ENCODE assay signal across 31 cellular contexts in the genomic region with DNA sequence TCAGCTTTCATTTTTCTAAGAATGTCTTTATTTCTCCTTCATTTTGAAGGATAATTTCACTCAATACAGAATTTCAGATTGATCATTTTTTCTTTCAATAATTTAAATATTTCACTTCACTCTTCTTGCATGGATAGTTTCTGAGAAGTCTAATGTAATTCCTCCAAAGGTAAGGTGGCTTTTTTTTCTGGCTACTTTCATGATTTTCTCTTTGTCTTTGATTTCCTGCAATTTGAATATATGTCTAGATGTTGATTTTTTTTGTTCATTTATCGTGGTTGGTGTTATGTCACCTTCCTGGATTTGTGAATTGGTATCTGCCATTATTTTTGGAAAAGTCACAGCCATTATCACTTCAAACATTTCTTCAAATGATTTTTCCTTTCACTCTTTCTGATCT. TPM values are rescaled to one million over a fixed set of nuclear protein-coding genes. Genes with fewer than 3 reads are reported as not detected.
"Had no signal": no experiment of that assay in that cellular context is flagged by ENCODE, and none has a peak within 500 bp of the region (broad histone marks: within the 10 kb centered on the region; RNA-seq: fewer than 3 reads in every experiment).

No MANE protein-coding gene starts in this region.

- H3K9ac ChIP-seq: neural progenitor cell, parathyroid adenoma had no signal

- ATAC-seq: natural killer cell; psoas muscle; right cardiac atrium; sciatic nerve; stimulated activated memory B cell treated with anti-CD40 and anti-IgM and Interleukin-4, amounts not matched to agents 10 μg/mL and 1 μg/mL and 100 μg/mL, for 72 hours; stimulated activated naive CD8-positive, alpha-beta T cell treated with anti-CD3 and anti-CD28 coated beads, Interleukin-15, amount 100 ng/mL, for 72 hours; stimulated activated naive CD8-positive, alpha-beta T cell treated with anti-CD3 and anti-CD28 coated beads, Interleukin-15, Interleukin-2, amounts not matched to agents 100 U/mL and 50 U/mL, for 24 hours; upper lobe of right lung had no signal

- H3K4me1 ChIP-seq: neural progenitor cell, psoas muscle, testis, upper lobe of right lung, uterus had no signal

- H3K9me3 ChIP-seq: ovary, testis, upper lobe of right lung, uterus had no signal

- H3K36me3 Mint-ChIP-seq: neural progenitor cell, type B pancreatic cell had no signal

- H3K36me3 ChIP-seq: neural progenitor cell, ovary, spleen, suprapubic skin, tibial artery, transverse colon, upper lobe of right lung, uterus had no signal

- H3K4me3 ChIP-seq: neural progenitor cell, ovary, psoas muscle, skin epidermis, smooth muscle cell, spleen, suprapubic skin, testis, tibial artery, transverse colon, upper lobe of right lung, uterus had no signal

- H2AFZ ChIP-seq: neural progenitor cell, parathyroid adenoma had no signal

- H3K27me3 Mint-ChIP-seq: progenitor cell of endocrine pancreas; stimulated activated memory B cell treated with anti-CD40 and anti-IgM and Interleukin-4, amounts not matched to agents 10 μg/mL and 1 μg/mL and 100 μg/mL, for 72 hours; stimulated activated naive CD8-positive, alpha-beta T cell treated with anti-CD3 and anti-CD28 coated beads, Interleukin-15, amount 100 ng/mL, for 72 hours had no signal

- H3K4me3 Mint-ChIP-seq: natural killer cell; nephron; neural progenitor cell; stimulated activated memory B cell treated with anti-CD40 and anti-IgM and Interleukin-4, amounts not matched to agents 10 μg/mL and 1 μg/mL and 100 μg/mL, for 72 hours; stimulated activated naive CD8-positive, alpha-beta T cell treated with anti-CD3 and anti-CD28 coated beads, Interleukin-15, amount 100 ng/mL, for 72 hours; type B pancreatic cell had no signal

- H3K27ac ChIP-seq: neural progenitor cell, ovary, parathyroid adenoma, psoas muscle, skin epidermis, spleen, suprapubic skin, tibial artery, transverse colon, upper lobe of right lung, uterus had no signal

- H3K79me2 ChIP-seq: parathyroid adenoma had no signal

- DNase-seq: natural killer cell; occipital lobe; ovary; posterior cingulate gyrus; psoas muscle; right cardiac atrium; spleen; stimulated activated CD4-positive, alpha-beta T cell treated with anti-CD3 and anti-CD28 coated beads, Interleukin-12 subunit alpha, Interleukin-12 subunit beta, amount 100 ng/mL, for 4 hours; stimulated activated CD4-positive, alpha-beta T cell treated with anti-CD3 and anti-CD28 coated beads, Interleukin-1b, Interleukin-23, amount 100 ng/mL, for 48 hours; stimulated activated CD4-positive, alpha-beta T cell treated with anti-CD3 and anti-CD28 coated beads, Interleukin-4, amount 100 ng/mL, for 1 hour; stimulated activated CD4-positive, alpha-beta T cell treated with anti-CD3 and anti-CD28 coated beads, Interleukin-4, amount 100 ng/mL, for 4 hours; stimulated activated CD8-positive, alpha-beta memory T cell treated with anti-CD3 and anti-CD28 coated beads, Interleukin-4, amount 100 ng/mL, for 48 hours; stimulated activated naive CD4-positive, alpha-beta T cell; stimulated activated naive CD8-positive, alpha-beta T cell treated with anti-CD3 and anti-CD28 coated beads, Interleukin-15, amount 100 ng/mL, for 72 hours; stimulated activated naive CD8-positive, alpha-beta T cell treated with anti-CD3 and anti-CD28 coated beads, Interleukin-15, Interleukin-2, amounts not matched to agents 100 U/mL and 50 U/mL, for 24 hours; substantia nigra; testis; tibial artery; transverse colon; upper lobe of right lung; uterus had no signal

- H3K27me3 ChIP-seq: neural progenitor cell, ovary, spleen, suprapubic skin, testis, tibial artery, transverse colon, upper lobe of right lung, uterus had no signal

- H3K4me2 ChIP-seq: neural progenitor cell, smooth muscle cell had no signal

- H3K27ac Mint-ChIP-seq: natural killer cell; nephron; neural progenitor cell; progenitor cell of endocrine pancreas; stimulated activated memory B cell treated with anti-CD40 and anti-IgM and Interleukin-4, amounts not matched to agents 10 μg/mL and 1 μg/mL and 100 μg/mL, for 72 hours; stimulated activated naive CD8-positive, alpha-beta T cell treated with anti-CD3 and anti-CD28 coated beads, Interleukin-15, amount 100 ng/mL, for 72 hours; type B pancreatic cell had no signal

RNA-seq across cellular contexts. Expression of gene MCF2L2, which starts 14.6 kb away (rescaled TPM):
- polyA plus RNA-seq: smooth muscle cell had no signal
